Comparison of ENCODE assay signal across 8 cellular contexts in the genomic region with DNA sequence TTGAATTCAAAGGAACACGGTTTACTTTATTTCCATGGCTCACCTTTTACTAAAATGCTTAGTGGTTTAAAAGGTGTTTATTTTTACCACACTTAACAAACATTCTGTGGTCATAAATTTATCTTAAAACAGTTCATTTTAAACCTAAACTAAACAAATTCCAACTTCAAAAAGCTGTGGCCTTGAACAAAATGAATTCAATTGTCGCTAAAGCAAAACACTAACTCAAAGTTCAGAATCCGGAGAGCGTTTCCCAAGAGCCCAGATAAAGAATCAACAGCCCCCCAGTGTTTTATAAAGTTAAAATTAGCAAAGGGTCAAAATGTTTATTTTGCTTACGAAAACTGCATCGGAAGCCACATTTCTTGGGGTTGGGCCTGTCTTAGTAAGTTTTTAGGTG. TPM values are rescaled to one million over a fixed set of nuclear protein-coding genes. Genes with fewer than 3 reads are reported as not detected.
DNase-seq lines count a peak whose midpoint lies in the region; ATAC-seq and TF ChIP-seq lines count a peak whose summit lies in the region.

No MANE protein-coding gene starts in this region.

- peaks cover 32% of the 10 kb centered on the region for H3K4me1 Mint-ChIP-seq in activated T-cell treated with anti-CD3 and anti-CD28 coated beads, Interleukin-2, amount 50 U/mL, for 4 hours (ENCODE audit: low read depth)

- no peaks in the 10 kb centered on the region for H3K9me3 ChIP-seq in thyroid gland

- H3K4me1 ChIP-seq in thyroid gland: peaks cover 31 to 40% of the 10 kb centered on the region in 2 donors

- peak overlapping the region; percentile 95 to 97 (median 95) for H3K27ac ChIP-seq in thyroid gland

- DNase-seq in activated T-cell treated with anti-CD3 and anti-CD28 coated beads, Interleukin-2, amount 50 U/mL, for 4 hours: no peak
- no peak for DNase-seq in activated T-cell treated with anti-CD3 and anti-CD28 coated beads, Interleukin-2, amount 50 U/mL, for 1 hour
- DNase-seq in astrocyte of the hippocampus (ENCODE audit: low read depth, low spot score): peak; percentile 20
- DNase-seq in lower leg skin (ENCODE audit: low spot score in 2 of 2): no peak
- no peak for DNase-seq in thyroid gland
- DNase-seq in AG08396 (ENCODE audit: low spot score): no peak
- no peak for DNase-seq in stimulated activated CD4-positive, alpha-beta T cell treated with anti-CD3 and anti-CD28 coated beads, Interleukin-4, amount 100 ng/mL, for 4 hours

- WGBS in lower leg skin, 2 donors: 1 to 2% methylated on average over 6 of the region's 6 CpGs
- WGBS in thyroid gland, 2 donors: 0% methylated on average over 6 of the region's 6 CpGs

- no peak for ATAC-seq in activated T-cell treated with anti-CD3 and anti-CD28 coated beads, Interleukin-2, amount 50 U/mL, for 4 hours
- no peak for ATAC-seq in HG03442 (IDR thresholded peaks at IDR 0.05; ENCODE audit: unreplicated experiment)

- peak overlapping the region; percentile 97 for H3K4me3 Mint-ChIP-seq in activated T-cell treated with anti-CD3 and anti-CD28 coated beads, Interleukin-2, amount 50 U/mL, for 4 hours

- TF ChIP-seq POLR2A in lower leg skin (IDR thresholded peaks at IDR 0.05) (no peak), thyroid gland (IDR thresholded peaks at IDR 0.05) (no peak)

- intact Hi-C loops in lower leg skin (cut with DNase I; ENCODE audit: low total_unique reads) (no loop called here), thyroid gland (cut with DNase I) (no loop called here)

- H3K27me3 Mint-ChIP-seq in activated T-cell treated with anti-CD3 and anti-CD28 coated beads, Interleukin-2, amount 50 U/mL, for 4 hours (ENCODE audit: low read depth): no peaks in the 10 kb centered on the region

- H3K4me3 ChIP-seq in lower leg skin (ENCODE audit: low read depth, poor library complexity, severe bottlenecking) (peak overlapping the region; percentile 19), thyroid gland (replicated peaks in 1 of 3) (peak overlapping the region in 2 of 3 donors; percentile 37 to 77)

- H3K9me3 Mint-ChIP-seq in activated T-cell treated with anti-CD3 and anti-CD28 coated beads, Interleukin-2, amount 50 U/mL, for 4 hours: no peaks in the 10 kb centered on the region

- peaks cover 2% of the 10 kb centered on the region in 2 donors for H3K36me3 ChIP-seq in thyroid gland

- TF ChIP-seq CTCF in lower leg skin (IDR thresholded peaks at IDR 0.05): no peak
- no peak for TF ChIP-seq CTCF in thyroid gland (IDR thresholded peaks at IDR 0.05)

- no peaks in the 10 kb centered on the region for H3K27me3 ChIP-seq in thyroid gland

- peaks cover 9% of the 10 kb centered on the region for H3K36me3 Mint-ChIP-seq in activated T-cell treated with anti-CD3 and anti-CD28 coated beads, Interleukin-2, amount 50 U/mL, for 4 hours (ENCODE audit: insufficient read depth)

RNA-seq across cellular contexts. Expression of a gene that starts 1.4 kb away (rescaled TPM):
- total RNA-seq in activated T-cell treated with anti-CD3 and anti-CD28 coated beads, Interleukin-2, amount 50 U/mL, for 4 hours: 100 to 1,000 TPM; 104 to 113 (median 110) TPM
- total RNA-seq in lower leg skin (100 to 1,000 TPM in 3 of 4 donors, 10 to 100 TPM in 1; 83.2 to 118 (median 106) TPM), thyroid gland (100 to 1,000 TPM; 118 to 191 (median 132) TPM)
